Comparison of ENCODE assay signal across 10 cellular contexts in genomic region chr1:12447849-12448312, GRCh38.
DNase-seq lines count a peak whose midpoint lies in the region; ATAC-seq and TF ChIP-seq lines count a peak whose summit lies in the region.
"Had no signal": no experiment of that assay in that cellular context is flagged by ENCODE, and none has a peak within 500 bp of the region (broad histone marks: within the 10 kb centered on the region; RNA-seq: fewer than 3 reads in every experiment).

No MANE protein-coding gene starts in this region.

- peaks cover 0 to 4% (median 0%) of the 10 kb centered on the region in 4 donors for H3K36me3 ChIP-seq in stomach

- no peak for TF ChIP-seq POLR2A in stomach (IDR thresholded peaks at IDR 0.05)

- H3K27ac ChIP-seq in stomach: peak overlapping the region in 4 of 5 donors; percentile 65 to 81 (median 79)

- WGBS in stomach, 5 donors: 76 to 91% (median 80%) methylated on average over 7 of the region's 7 CpGs

- peaks cover 8% of the 10 kb centered on the region for H3K9me3 Mint-ChIP-seq in activated CD8-positive, alpha-beta T cell treated with anti-CD3 and anti-CD28 coated beads for 36 hours
- H3K9me3 Mint-ChIP-seq: activated B cell treated with CpG ODN at 0.5 μM for 24 hours had no signal

- no peak overlapping the region for H3K4me3 ChIP-seq in stomach

- H3K4me1 ChIP-seq in stomach: peaks cover 29 to 66% (median 53%) of the 10 kb centered on the region in 4 donors

- H3K4me3 Mint-ChIP-seq in activated CD8-positive, alpha-beta T cell treated with anti-CD3 and anti-CD28 coated beads for 36 hours: no peak overlapping the region
- H3K4me3 Mint-ChIP-seq: activated B cell treated with CpG ODN at 0.5 μM for 24 hours had no signal

- no peaks in the 10 kb centered on the region for H3K9me3 ChIP-seq in stomach

- no peaks in the 10 kb centered on the region for H3K27me3 Mint-ChIP-seq in activated CD8-positive, alpha-beta T cell treated with anti-CD3 and anti-CD28 coated beads for 36 hours
- H3K27me3 Mint-ChIP-seq: activated B cell treated with CpG ODN at 0.5 μM for 24 hours had no signal

- DNase-seq in HCEC 1CT: peak; percentile 38
- no peak for DNase-seq in activated CD8-positive, alpha-beta T cell treated with anti-CD3 and anti-CD28 coated beads for 36 hours
- peak; percentile 83 for DNase-seq in iris pigment epithelial cell (ENCODE audit: low read depth)
- DNase-seq in stomach: no peak
- DNase-seq in germinal center (ENCODE audit: low spot score): no peak
- no peak for DNase-seq in activated CD8-positive, alpha-beta memory T cell treated with anti-CD3 and anti-CD28 coated beads, Interleukin-2, amount 50 U/mL, for 48 hours
- DNase-seq in stimulated activated CD4-positive, alpha-beta T cell treated with anti-CD3 and anti-CD28 coated beads, Interleukin-15, amount 100 ng/mL, for 24 hours: no peak
- DNase-seq in DMS153 (lab: John Stamatoyannopoulos, UW): no peak
- DNase-seq: activated B cell treated with CpG ODN at 0.5 μM for 24 hours, NCI-H2107 had no signal

- intact Hi-C loops in activated CD8-positive, alpha-beta T cell treated with anti-CD3 and anti-CD28 coated beads for 36 hours (cut with micrococcal nuclease): no loop called here
- intact Hi-C loops in stomach (cut with DNase I; ENCODE audit: low total_unique reads): no loop called here

- peak overlapping the region; percentile 95 for H3K27ac Mint-ChIP-seq in activated CD8-positive, alpha-beta T cell treated with anti-CD3 and anti-CD28 coated beads for 36 hours
- H3K27ac Mint-ChIP-seq: activated B cell treated with CpG ODN at 0.5 μM for 24 hours had no signal

- peaks cover 93% of the 10 kb centered on the region for H3K4me1 Mint-ChIP-seq in activated CD8-positive, alpha-beta T cell treated with anti-CD3 and anti-CD28 coated beads for 36 hours (ENCODE audit: low read depth)

- CTCF ChIA-PET in activated CD8-positive, alpha-beta T cell treated with anti-CD3 and anti-CD28 coated beads for 36 hours (lab: Charles Lee): interaction anchor here (1.0 to 9.2 kb wide), 5 partner anchors 11 to 211 kb away, joined by 3 to 88 read pairs (median 5); partner anchors contain the start of gene DHRS3

- H3K27me3 ChIP-seq in stomach: no peaks in the 10 kb centered on the region

- ATAC-seq in activated CD8-positive, alpha-beta T cell treated with anti-CD3 and anti-CD28 coated beads for 36 hours: no peak

- no peak for TF ChIP-seq CTCF in activated CD8-positive, alpha-beta T cell treated with anti-CD3 and anti-CD28 coated beads for 36 hours (IDR thresholded peaks at IDR 0.05)
- no peak for TF ChIP-seq CTCF in stomach (IDR thresholded peaks at IDR 0.05)

- TF ChIP-seq EP300 in stomach (IDR thresholded peaks at IDR 0.05): no peak

- peaks cover 65% of the 10 kb centered on the region for H3K36me3 Mint-ChIP-seq in activated CD8-positive, alpha-beta T cell treated with anti-CD3 and anti-CD28 coated beads for 36 hours (ENCODE audit: low read depth)

- POLR2A ChIA-PET in activated CD8-positive, alpha-beta T cell treated with anti-CD3 and anti-CD28 coated beads for 36 hours (lab: Charles Lee): interaction anchor here (0.8 to 10.0 kb wide), 5 partner anchors 11 to 539 kb away, joined by 3 to 141 read pairs (median 4); no protein-coding TSS in a partner anchor

Comparison
In these comparisons a context has a peak if more than half of its experiments do, and no peak if none do; other contexts are left out.
1. DNase-seq: peak in HCEC 1CT (single experiment) and iris pigment epithelial cell (single experiment); none in activated CD8-positive, alpha-beta T cell treated with anti-CD3 and anti-CD28 coated beads for 36 hours (single experiment), stomach (single experiment), germinal center (single experiment), activated CD8-positive, alpha-beta memory T cell treated with anti-CD3 and anti-CD28 coated beads, Interleukin-2, amount 50 U/mL, for 48 hours (single experiment), stimulated activated CD4-positive, alpha-beta T cell treated with anti-CD3 and anti-CD28 coated beads, Interleukin-15, amount 100 ng/mL, for 24 hours (single experiment) and DMS153 (single experiment).